Comparison of ENCODE assay signal across 8 cellular contexts in the genomic region with DNA sequence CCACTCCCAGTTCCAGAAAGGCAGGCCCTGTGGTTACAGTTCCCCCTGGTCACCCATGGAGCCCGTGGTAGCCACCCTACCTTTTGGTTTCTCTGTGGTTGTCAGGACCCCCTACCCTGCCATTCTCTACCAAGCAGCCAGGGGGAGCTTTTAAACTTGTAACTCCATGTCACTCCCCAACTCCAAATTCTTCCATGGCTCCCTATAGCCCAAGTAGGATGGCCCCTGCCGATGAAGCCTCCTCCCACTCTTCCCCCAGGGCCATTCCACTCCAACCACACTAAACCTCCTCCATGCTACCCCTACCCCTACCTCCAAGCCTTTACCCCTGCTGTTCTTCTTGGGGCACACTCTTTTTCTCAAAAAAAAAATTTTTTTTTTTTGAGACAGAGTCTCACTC. TPM values are rescaled to one million over a fixed set of nuclear protein-coding genes. Genes with fewer than 3 reads are reported as not detected.
DNase-seq lines count a peak whose midpoint lies in the region; ATAC-seq and TF ChIP-seq lines count a peak whose summit lies in the region.

No MANE protein-coding gene starts in this region.

- intact Hi-C loops in activated CD4-positive, alpha-beta memory T cell treated with anti-CD3 and anti-CD28 coated beads for 36 hours (cut with micrococcal nuclease), result loop anchor here (1.0 kb wide), 1 partner anchor 21 kb away; no protein-coding TSS in a partner anchor

- peak; percentile 23 for DNase-seq in SIG-M5 treated with dmso at 0.1 percent for 504 hours (lab: John Stamatoyannopoulos, UW; ENCODE audit: unreplicated experiment)
- DNase-seq in SIG-M5 (lab: John Stamatoyannopoulos, UW), result no peak
- peak; percentile 56 for DNase-seq in activated CD4-positive, alpha-beta memory T cell treated with anti-CD3 and anti-CD28 coated beads for 36 hours
- peak; percentile 52 for DNase-seq in fibroblast of villous mesenchyme (ENCODE audit: low read depth)
- peak; percentile 32 to 41 for DNase-seq in stimulated activated CD4-positive, alpha-beta T cell treated with anti-CD3 and anti-CD28 coated beads, Interleukin-2, amount 100 ng/mL, for 24 hours
- DNase-seq in ureter (ENCODE audit: low spot score), result no peak

- H3K4me1 Mint-ChIP-seq in activated CD4-positive, alpha-beta memory T cell treated with anti-CD3 and anti-CD28 coated beads for 36 hours (ENCODE audit: low read depth), result peaks cover 16% of the 10 kb centered on the region

- H3K9ac ChIP-seq in Loucy (ENCODE audit: low read depth, low read length, poor library complexity, severe bottlenecking), result no peak overlapping the region

- H3K9me2 ChIP-seq in Loucy (replicated peaks; ENCODE audit: low read depth, low read length), result no peaks in the 10 kb centered on the region

- no peaks in the 10 kb centered on the region for H3K9me3 Mint-ChIP-seq in activated CD4-positive, alpha-beta memory T cell treated with anti-CD3 and anti-CD28 coated beads for 36 hours

- CTCF ChIA-PET in activated CD4-positive, alpha-beta memory T cell treated with anti-CD3 and anti-CD28 coated beads for 36 hours (lab: Charles Lee), result interaction anchor here (0.7 to 5.7 kb wide), 10 partner anchors 9 to 354 kb away, joined by 3 to 41 read pairs (median 4); partner anchors contain the start of gene MRPL4

- H3K4me1 ChIP-seq in Loucy (ENCODE audit: insufficient read depth, low read length, poor library complexity, severe bottlenecking), result peaks cover 18% of the 10 kb centered on the region

- peak overlapping the region; percentile 35 for H3K27ac Mint-ChIP-seq in activated CD4-positive, alpha-beta memory T cell treated with anti-CD3 and anti-CD28 coated beads for 36 hours

- H3K9me3 ChIP-seq in Loucy (ENCODE audit: insufficient read depth, low read depth, low read length), result no peaks in the 10 kb centered on the region

- peak overlapping the region; percentile 17 for H3K4me2 ChIP-seq in Loucy (ENCODE audit: low read depth, low read length, poor library complexity, severe bottlenecking)

- POLR2A ChIA-PET in activated CD4-positive, alpha-beta memory T cell treated with anti-CD3 and anti-CD28 coated beads for 36 hours (lab: Charles Lee), result interaction anchor here (1.0 kb wide), 1 partner anchor 23 kb away, joined by 4 read pairs; the partner anchor contains the start of gene MRPL4

- no peak for ATAC-seq in esophagus mucosa

- no peak overlapping the region for H3K4me3 Mint-ChIP-seq in activated CD4-positive, alpha-beta memory T cell treated with anti-CD3 and anti-CD28 coated beads for 36 hours

- H2AFZ ChIP-seq in Loucy (ENCODE audit: low read length), result no peak overlapping the region

- peaks cover 10% of the 10 kb centered on the region; the same call in 1 of the 2 replicates for H3K79me2 ChIP-seq in Loucy (ENCODE audit: insufficient read depth, low read length)

- TF ChIP-seq CTCF in Loucy (conservative IDR thresholded peaks at IDR 0.05; ENCODE audit: low read length) (peak; percentile 68), fibroblast of villous mesenchyme (IDR thresholded peaks at IDR 0.05; ENCODE audit: insufficient read depth, low read depth, low read length) (peak; percentile 61)

- no peaks in the 10 kb centered on the region for H3K36me3 ChIP-seq in Loucy (ENCODE audit: insufficient read depth, low read length)

- H3K27me3 ChIP-seq in Loucy (ENCODE audit: insufficient read depth, low read length, poor library complexity, severe bottlenecking), result no peaks in the 10 kb centered on the region

- H3F3A ChIP-seq in Loucy (ENCODE audit: low read depth), result no peaks in the 10 kb centered on the region

- no peak overlapping the region for H3K4me3 ChIP-seq in Loucy (ENCODE audit: low read length, poor library complexity, severe bottlenecking)
- H3K4me3 ChIP-seq in fibroblast of villous mesenchyme (ENCODE audit: low read depth, low read length), result no peak overlapping the region

- H4K20me1 ChIP-seq in Loucy (ENCODE audit: insufficient read depth, low read length, poor library complexity, severe bottlenecking), result no peaks in the 10 kb centered on the region

- H3K27me3 Mint-ChIP-seq in activated CD4-positive, alpha-beta memory T cell treated with anti-CD3 and anti-CD28 coated beads for 36 hours, result no peaks in the 10 kb centered on the region

- H3K36me3 Mint-ChIP-seq in activated CD4-positive, alpha-beta memory T cell treated with anti-CD3 and anti-CD28 coated beads for 36 hours, result peaks cover 3% of the 10 kb centered on the region

RNA-seq across cellular contexts. Expression of gene S1PR2, which starts 2.2 kb away (rescaled TPM):
- 1 to 10 TPM; 9.4 to 9.8 TPM for total RNA-seq in activated CD4-positive, alpha-beta memory T cell treated with anti-CD3 and anti-CD28 coated beads for 36 hours
- total RNA-seq in fibroblast of villous mesenchyme (33.2 and 35.4 TPM in 2 replicates), esophagus mucosa (2.5 TPM), ureter (10.9 TPM)

RNA-seq across cellular contexts. Expression of gene MRPL4, which starts 23.1 kb away (rescaled TPM):
- 100 to 1,000 TPM; 106 to 115 TPM for total RNA-seq in activated CD4-positive, alpha-beta memory T cell treated with anti-CD3 and anti-CD28 coated beads for 36 hours
- 42.3 and 51.5 TPM in 2 replicates for total RNA-seq in fibroblast of villous mesenchyme
- total RNA-seq in esophagus mucosa, result 68.7 TPM
- 65.3 TPM for total RNA-seq in ureter

RNA-seq across cellular contexts. Expression of gene DNMT1, which starts 34.2 kb away (rescaled TPM):
- total RNA-seq in activated CD4-positive, alpha-beta memory T cell treated with anti-CD3 and anti-CD28 coated beads for 36 hours, result 100 to 1,000 TPM; 356 to 357 TPM
- total RNA-seq in fibroblast of villous mesenchyme (56.1 and 60.2 TPM in 2 replicates), esophagus mucosa (63.7 TPM), ureter (61.1 TPM)

RNA-seq across cellular contexts. Expression of gene ICAM1, which starts 42.0 kb away (rescaled TPM):
- 10 to 100 TPM; 45.2 to 46.4 TPM for total RNA-seq in activated CD4-positive, alpha-beta memory T cell treated with anti-CD3 and anti-CD28 coated beads for 36 hours
- total RNA-seq in fibroblast of villous mesenchyme (75.1 and 244 TPM in 2 replicates), esophagus mucosa (3.5 TPM), ureter (20.4 TPM)

RNA-seq across cellular contexts. Expression of gene ICAM4, which starts 57.8 kb away (rescaled TPM):
- total RNA-seq in activated CD4-positive, alpha-beta memory T cell treated with anti-CD3 and anti-CD28 coated beads for 36 hours, result under 1 TPM; 0.34 to 0.59 TPM
- total RNA-seq in fibroblast of villous mesenchyme (3.2 and 4.7 TPM in 2 replicates), esophagus mucosa (not detected), ureter (1.0 TPM)

Comparison
In these comparisons a context has a peak if more than half of its experiments do, and no peak if none do; other contexts are left out.
1. DNase-seq: peak in SIG-M5 treated with dmso at 0.1 percent for 504 hours (single experiment), activated CD4-positive, alpha-beta memory T cell treated with anti-CD3 and anti-CD28 coated beads for 36 hours (single experiment), fibroblast of villous mesenchyme (single experiment) and stimulated activated CD4-positive, alpha-beta T cell treated with anti-CD3 and anti-CD28 coated beads, Interleukin-2, amount 100 ng/mL, for 24 hours (2 of 2); none in SIG-M5 (single experiment) and ureter (single experiment).